28 cellular contexts compared by ENCODE assay signal in the genomic region with DNA sequence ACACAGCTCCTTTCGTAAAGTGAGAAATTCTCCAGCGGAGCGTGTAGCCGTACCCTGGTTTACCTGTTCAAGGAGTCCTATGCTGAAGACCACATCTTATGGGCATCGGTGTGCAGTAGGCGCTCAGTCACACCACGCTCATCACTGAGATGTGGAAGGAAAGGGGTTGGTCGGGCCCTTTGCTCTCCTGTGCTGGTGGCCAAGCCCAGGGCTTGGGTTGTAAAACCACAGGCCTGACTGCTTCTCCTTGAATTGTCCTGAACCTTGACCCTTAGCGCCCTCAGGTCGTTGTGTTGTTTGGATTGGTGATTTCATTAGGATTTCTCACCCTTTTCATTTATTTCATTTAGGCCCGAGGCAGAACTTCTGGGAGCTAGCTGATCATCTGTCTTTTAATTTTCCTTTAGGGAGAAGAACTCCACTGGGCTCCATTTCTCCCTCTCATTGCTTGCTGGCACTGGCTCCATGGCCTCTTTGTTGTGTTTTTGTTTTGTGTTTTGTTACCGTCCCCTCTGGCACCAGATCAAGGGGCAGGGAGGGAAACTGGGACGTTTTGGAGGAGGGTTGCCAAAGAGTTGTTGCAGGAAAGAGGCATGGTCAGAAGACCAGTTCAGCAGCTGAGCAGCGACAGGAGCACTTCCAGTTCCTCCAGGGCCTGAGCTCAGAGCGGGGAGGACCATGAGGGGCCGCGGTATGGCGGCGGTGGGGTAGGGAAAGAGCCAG.
A peak's percentile ranks its signal among the peaks of the same experiment; 100 is the strongest.
DNase-seq lines count a peak whose midpoint lies in the region; ATAC-seq and TF ChIP-seq lines count a peak whose summit lies in the region.
"Had no signal": no experiment of that assay in that cellular context is flagged by ENCODE, and none has a peak within 500 bp of the region (broad histone marks: within the 10 kb centered on the region; RNA-seq: fewer than 3 reads in every experiment).

No MANE protein-coding gene starts in this region.

- peaks cover 16% of the 10 kb centered on the region for H3K27me3 Mint-ChIP-seq in glutamatergic neuron (ENCODE audit: unreplicated experiment)
- H3K27me3 Mint-ChIP-seq: activated CD4-positive, alpha-beta memory T cell treated with anti-CD3 and anti-CD28 coated beads for 36 hours; activated naive CD8-positive, alpha-beta T cell treated with anti-CD3 and anti-CD28 coated beads, Interleukin-2, amount 50 U/mL, for 24 hours; dendritic cell treated with granulocyte-macrophage colony-stimulating factor and Interleukin-4, amounts not matched to agents 40 ng/mL and 50 ng/mL, for 4 days had no signal

- no peak overlapping the region for H3K27ac ChIP-seq in WERI-Rb-1
- H3K27ac ChIP-seq: C4-2B, heart left ventricle, KMS-11, psoas muscle had no signal

- no peaks in the 10 kb centered on the region for H3K4me1 ChIP-seq in mucosa of descending colon (ENCODE audit: low read depth)
- H3K4me1 ChIP-seq: heart left ventricle, psoas muscle had no signal

- H3K36me3 Mint-ChIP-seq in glutamatergic neuron (ENCODE audit: unreplicated experiment), result peaks cover 5% of the 10 kb centered on the region
- H3K36me3 Mint-ChIP-seq: activated CD4-positive, alpha-beta memory T cell treated with anti-CD3 and anti-CD28 coated beads for 36 hours; stimulated activated effector memory CD8-positive, alpha-beta T cell treated with anti-CD3 and anti-CD28 coated beads, Interleukin-12 subunit alpha, Interleukin-12 subunit beta, amount 100 ng/mL, for 72 hours had no signal

- DNase-seq in amygdala (lab: John Stamatoyannopoulos, UW) (peak in 36 of 56 donors; percentile 6 to 70 (median 38)), glutamatergic neuron (no peak), mucosa of descending colon (no peak), superior temporal gyrus (ENCODE audit: extremely low spot score) (peak; percentile 30), GM13976 (ENCODE audit: low spot score) (no peak), iPS-NIHi11 (ENCODE audit: low spot score) (no peak), WERI-Rb-1 (no peak)
- DNase-seq: activated CD4-positive, alpha-beta memory T cell treated with anti-CD3 and anti-CD28 coated beads for 36 hours; activated CD4-positive, CD25-positive, alpha-beta regulatory T cell treated with anti-CD3 and anti-CD28 coated beads, Interleukin-2, amount 50 U/mL, for 72 hours; activated naive CD4-positive, alpha-beta T cell; activated naive CD8-positive, alpha-beta T cell treated with anti-CD3 and anti-CD28 coated beads, Interleukin-2, amount 50 U/mL, for 24 hours; DMS79; GF-D8; H9; heart left ventricle; mesenchymal stem cell; NCI-H2029; NCI-H2227 treated with DMSO at 0.1 percent for 48 hours; NCI-H69; psoas muscle; SHP77; stimulated activated CD4-positive, alpha-beta T cell treated with anti-CD3 and anti-CD28 coated beads, Interleukin-15, amount 100 ng/mL, for 24 hours; trophoblast cell had no signal

- no peak for TF ChIP-seq CTCF in glutamatergic neuron (IDR thresholded peaks at IDR 0.05; ENCODE audit: partially characterized antibody, unreplicated experiment)
- no peak for TF ChIP-seq CTCF in mucosa of descending colon (IDR thresholded peaks at IDR 0.05)
- no peak for TF ChIP-seq CTCF in GM13976 (IDR thresholded peaks at IDR 0.05; ENCODE audit: borderline replicate concordance, control extremely low read depth, extremely low read depth, insufficient read depth, missing control alignments)
- no peak for TF ChIP-seq CTCF in WERI-Rb-1 (IDR thresholded peaks at IDR 0.05; ENCODE audit: low read depth, low read length)

- H3K27me3 ChIP-seq in WERI-Rb-1 (ENCODE audit: insufficient read depth, low read depth, severe bottlenecking), result no peaks in the 10 kb centered on the region
- H3K27me3 ChIP-seq: heart left ventricle had no signal

- in situ Hi-C loops in GM13976 (cut with MboI; ENCODE audit: low sequenced_read_pairs, unreplicated experiment), result no loop called here

- peak; percentile 61 for ATAC-seq in mucosa of descending colon
- ATAC-seq: activated naive CD8-positive, alpha-beta T cell treated with anti-CD3 and anti-CD28 coated beads, Interleukin-2, amount 50 U/mL, for 24 hours; heart left ventricle; Panc1; psoas muscle; stimulated activated effector memory CD8-positive, alpha-beta T cell treated with anti-CD3 and anti-CD28 coated beads, Interleukin-12 subunit alpha, Interleukin-12 subunit beta, amount 100 ng/mL, for 72 hours had no signal

- H3K4me3 ChIP-seq in mucosa of descending colon (no peak overlapping the region), WERI-Rb-1 (ENCODE audit: low read depth, low read length) (no peak overlapping the region)
- H3K4me3 ChIP-seq: heart left ventricle, psoas muscle had no signal

- H3K4me1 Mint-ChIP-seq in glutamatergic neuron (ENCODE audit: low read depth, unreplicated experiment), result peaks cover 54% of the 10 kb centered on the region
- H3K4me1 Mint-ChIP-seq: activated naive CD8-positive, alpha-beta T cell treated with anti-CD3 and anti-CD28 coated beads, Interleukin-2, amount 50 U/mL, for 24 hours; stimulated activated effector memory CD8-positive, alpha-beta T cell treated with anti-CD3 and anti-CD28 coated beads, Interleukin-12 subunit alpha, Interleukin-12 subunit beta, amount 100 ng/mL, for 72 hours had no signal

- H3K27ac Mint-ChIP-seq in glutamatergic neuron (ENCODE audit: unreplicated experiment), result peak overlapping the region; percentile 29
- H3K27ac Mint-ChIP-seq: activated CD4-positive, alpha-beta memory T cell treated with anti-CD3 and anti-CD28 coated beads for 36 hours; activated naive CD8-positive, alpha-beta T cell treated with anti-CD3 and anti-CD28 coated beads, Interleukin-2, amount 50 U/mL, for 24 hours; dendritic cell treated with granulocyte-macrophage colony-stimulating factor and Interleukin-4, amounts not matched to agents 40 ng/mL and 50 ng/mL, for 4 days; stimulated activated effector memory CD8-positive, alpha-beta T cell treated with anti-CD3 and anti-CD28 coated beads, Interleukin-12 subunit alpha, Interleukin-12 subunit beta, amount 100 ng/mL, for 72 hours had no signal

- intact Hi-C loops in mucosa of descending colon (cut with DNase I, micrococcal nuclease), result no loop called here

- H3K9me3 Mint-ChIP-seq in glutamatergic neuron (ENCODE audit: unreplicated experiment), result peaks cover 16% of the 10 kb centered on the region
- H3K9me3 Mint-ChIP-seq: activated CD4-positive, alpha-beta memory T cell treated with anti-CD3 and anti-CD28 coated beads for 36 hours; activated naive CD8-positive, alpha-beta T cell treated with anti-CD3 and anti-CD28 coated beads, Interleukin-2, amount 50 U/mL, for 24 hours; dendritic cell treated with granulocyte-macrophage colony-stimulating factor and Interleukin-4, amounts not matched to agents 40 ng/mL and 50 ng/mL, for 4 days; stimulated activated effector memory CD8-positive, alpha-beta T cell treated with anti-CD3 and anti-CD28 coated beads, Interleukin-12 subunit alpha, Interleukin-12 subunit beta, amount 100 ng/mL, for 72 hours had no signal

- no peaks in the 10 kb centered on the region for H3K9me3 ChIP-seq in mucosa of descending colon
- no peaks in the 10 kb centered on the region for H3K9me3 ChIP-seq in WERI-Rb-1 (ENCODE audit: severe bottlenecking)
- H3K9me3 ChIP-seq: heart left ventricle, psoas muscle had no signal

- peak overlapping the region; percentile 44 for H3K4me3 Mint-ChIP-seq in glutamatergic neuron (ENCODE audit: unreplicated experiment)
- H3K4me3 Mint-ChIP-seq: activated CD4-positive, alpha-beta memory T cell treated with anti-CD3 and anti-CD28 coated beads for 36 hours; activated naive CD8-positive, alpha-beta T cell treated with anti-CD3 and anti-CD28 coated beads, Interleukin-2, amount 50 U/mL, for 24 hours; dendritic cell treated with granulocyte-macrophage colony-stimulating factor and Interleukin-4, amounts not matched to agents 40 ng/mL and 50 ng/mL, for 4 days; stimulated activated effector memory CD8-positive, alpha-beta T cell treated with anti-CD3 and anti-CD28 coated beads, Interleukin-12 subunit alpha, Interleukin-12 subunit beta, amount 100 ng/mL, for 72 hours had no signal

- no peaks in the 10 kb centered on the region for H3K36me3 ChIP-seq in mucosa of descending colon (ENCODE audit: low read depth)
- no peaks in the 10 kb centered on the region for H3K36me3 ChIP-seq in WERI-Rb-1
- H3K36me3 ChIP-seq: heart left ventricle had no signal

Comparison
In these comparisons a context has a peak if more than half of its experiments do, and no peak if none do; other contexts are left out.
1. DNase-seq: peak in amygdala (36 of 56) and superior temporal gyrus (single experiment); none in glutamatergic neuron (single experiment), mucosa of descending colon (0 of 3), GM13976 (single experiment), iPS-NIHi11 (single experiment) and WERI-Rb-1 (single experiment).